ENCODE assay signal across 35 cellular contexts in the genomic region with DNA sequence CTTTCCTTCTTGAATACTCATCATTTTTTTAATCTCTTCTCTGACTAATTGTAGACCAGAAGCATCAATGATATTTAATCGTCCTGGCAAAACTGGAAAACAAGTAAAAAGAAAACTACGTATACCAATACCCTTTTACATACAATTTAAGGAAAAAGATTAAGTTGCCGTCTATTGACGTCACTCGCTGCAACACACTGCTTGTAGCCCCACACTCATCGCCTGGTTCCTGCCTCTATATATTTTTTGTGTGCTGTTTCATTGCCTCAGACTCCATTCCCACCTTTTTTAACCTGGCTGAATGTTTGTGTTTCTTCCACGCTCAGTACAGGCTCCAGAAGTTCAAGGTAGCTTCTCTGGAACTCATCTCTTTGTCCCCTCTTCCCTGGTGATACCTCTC.
"Had no signal": no experiment of that assay in that cellular context is flagged by ENCODE, and none has a peak within 500 bp of the region (broad histone marks: within the 10 kb centered on the region; RNA-seq: fewer than 3 reads in every experiment).

No MANE protein-coding gene starts in this region.

- DNase-seq: Karpas-422, Kasumi-1, MG63, MM.1S, MV-4-11, NCI-H1048, NCI-H1092, NCI-H1092 treated with DMSO at 0.1 percent for 48 hours, NCI-H1105, NCI-H1105 treated with DMSO at 0.1 percent for 48 hours, NCI-H1417, NCI-H1417 treated with DMSO at 0.1 percent for 48 hours, NCI-H1436, NCI-H1436 treated with DMSO at 0.1 percent for 48 hours, NCI-H146, NCI-H1694, NCI-H1694 treated with DMSO at 0.1 percent for 48 hours, NCI-H187, NCI-H187 treated with DMSO at 0.1 percent for 48 hours, NCI-H1930, NCI-H2029, NCI-H2029 treated with DMSO at 0.1 percent for 48 hours, NCI-H2081, NCI-H2081 treated with DMSO at 0.1 percent for 48 hours, NCI-H2107, NCI-H2171, NCI-H2171 treated with DMSO at 0.1 percent for 48 hours, NCI-H2227 treated with DMSO at 0.1 percent for 48 hours, NCI-H226, NCI-H345, NCI-H446, NCI-H446 treated with DMSO at 0.1 percent for 48 hours, NCI-H510A, NCI-H510A treated with DMSO at 0.1 percent for 48 hours, NCI-H524 had no signal

- H3K36me3 ChIP-seq: MG63 had no signal

- H3K27me3 ChIP-seq: MG63 had no signal

- H3K4me3 ChIP-seq: MG63 had no signal
